ENCODE assay signal across 27 cellular contexts in genomic region chr7:261341-262250, GRCh38. TPM values are rescaled to one million over a fixed set of nuclear protein-coding genes. Genes with fewer than 3 reads are reported as not detected.
DNase-seq lines count a peak whose midpoint lies in the region; ATAC-seq and TF ChIP-seq lines count a peak whose summit lies in the region.
"Had no signal": no experiment of that assay in that cellular context is flagged by ENCODE, and none has a peak within 500 bp of the region (broad histone marks: within the 10 kb centered on the region; RNA-seq: fewer than 3 reads in every experiment).

No MANE protein-coding gene starts in this region.

- H3K79me2 ChIP-seq in osteoblast (ENCODE audit: insufficient read depth, low read length): no peaks in the 10 kb centered on the region

- H3K36me3 ChIP-seq in HUES64 (ENCODE audit: insufficient read depth, low read length): peaks cover 34% of the 10 kb centered on the region
- H3K36me3 ChIP-seq in osteoblast (ENCODE audit: insufficient read depth, low read length): peaks cover 38% of the 10 kb centered on the region
- H3K36me3 ChIP-seq: HAP-1 had no signal

- DNase-seq in Calu3 (no peak), left ventricle myocardium superior (peak; percentile 25), osteoblast (ENCODE audit: insufficient read length, low spot score, missing footprints) (peak; percentile 83), NCI-H146 treated with DMSO at 0.1 percent for 48 hours (lab: John Stamatoyannopoulos, UW; ENCODE audit: unreplicated experiment) (no peak), SIG-M5 treated with dmso at 0.1 percent for 504 hours (lab: John Stamatoyannopoulos, UW; ENCODE audit: unreplicated experiment) (no peak), NOMO-1 treated with dmso at 0.1 percent for 144 hours (lab: John Stamatoyannopoulos, UW; ENCODE audit: unreplicated experiment) (no peak)
- no peak for DNase-seq in activated T-cell treated with anti-CD3 and anti-CD28 coated beads, Interleukin-2, amount 50 U/mL, for 4 hours
- DNase-seq: activated CD8-positive, alpha-beta memory T cell treated with anti-CD3 and anti-CD28 coated beads, Interleukin-2, amount 10 ng/mL, durations not matched to agents 7 days and 5 days; DMS79; heart right ventricle; islet precursor cell; natural killer cell; NCI-H1436 treated with DMSO at 0.1 percent for 48 hours; NCI-H2171; NCI-H69; stimulated activated CD4-positive, alpha-beta T cell treated with anti-CD3 and anti-CD28 coated beads, Interleukin-4, amount 100 ng/mL, for 1 hour had no signal

- peak overlapping the region; percentile 76 for H3K27ac Mint-ChIP-seq in Calu3 (ENCODE audit: unreplicated experiment)
- H3K27ac Mint-ChIP-seq: activated CD8-positive, alpha-beta memory T cell treated with anti-CD3 and anti-CD28 coated beads, Interleukin-2, amount 10 ng/mL, durations not matched to agents 7 days and 5 days; dendritic cell treated with granulocyte-macrophage colony-stimulating factor and Interleukin-4, amounts not matched to agents 40 ng/mL and 50 ng/mL, for 4 days had no signal

- no peak overlapping the region for H3K4me3 Mint-ChIP-seq in Calu3 (ENCODE audit: low read depth, unreplicated experiment)
- H3K4me3 Mint-ChIP-seq in activated T-cell treated with anti-CD3 and anti-CD28 coated beads, Interleukin-2, amount 50 U/mL, for 4 hours: no peak overlapping the region
- H3K4me3 Mint-ChIP-seq: activated CD8-positive, alpha-beta memory T cell treated with anti-CD3 and anti-CD28 coated beads, Interleukin-2, amount 10 ng/mL, durations not matched to agents 7 days and 5 days; dendritic cell treated with granulocyte-macrophage colony-stimulating factor and Interleukin-4, amounts not matched to agents 40 ng/mL and 50 ng/mL, for 4 days; natural killer cell had no signal

- peaks cover 6% of the 10 kb centered on the region for H4K20me1 ChIP-seq in osteoblast (ENCODE audit: insufficient read depth, low read length)

- peaks cover 23% of the 10 kb centered on the region for H3K36me3 Mint-ChIP-seq in Calu3 (ENCODE audit: insufficient read depth, unreplicated experiment)
- no peaks in the 10 kb centered on the region for H3K36me3 Mint-ChIP-seq in activated T-cell treated with anti-CD3 and anti-CD28 coated beads, Interleukin-2, amount 50 U/mL, for 4 hours (ENCODE audit: insufficient read depth)
- H3K36me3 Mint-ChIP-seq: CD8-positive, alpha-beta memory T cell; natural killer cell had no signal

- H3K9me3 ChIP-seq in HUES64 (ENCODE audit: insufficient read depth, low read depth, low read length): peaks cover 49% of the 10 kb centered on the region
- peaks cover 5% of the 10 kb centered on the region for H3K9me3 ChIP-seq in osteoblast (ENCODE audit: low read depth, low read length)
- H3K9me3 ChIP-seq: prostate gland had no signal

- ATAC-seq in left ventricle myocardium superior: no peak
- no peak for ATAC-seq in activated T-cell treated with anti-CD3 and anti-CD28 coated beads, Interleukin-2, amount 50 U/mL, for 4 hours
- ATAC-seq: activated CD8-positive, alpha-beta memory T cell treated with anti-CD3 and anti-CD28 coated beads, Interleukin-2, amount 10 ng/mL, durations not matched to agents 7 days and 5 days; natural killer cell had no signal

- WGBS in HUES64: 90% methylated on average over 32 of the region's 32 CpGs

- H3K4me1 Mint-ChIP-seq in Calu3 (ENCODE audit: low read depth, unreplicated experiment): peaks cover 23% of the 10 kb centered on the region
- H3K4me1 Mint-ChIP-seq in activated T-cell treated with anti-CD3 and anti-CD28 coated beads, Interleukin-2, amount 50 U/mL, for 4 hours (ENCODE audit: low read depth): no peaks in the 10 kb centered on the region

- CTCF ChIA-PET in Calu3 (lab: Charles Lee): no interaction called here

- no peak overlapping the region for H3K4me2 ChIP-seq in osteoblast (ENCODE audit: insufficient read depth, low read length)

- H3K27me3 ChIP-seq in HUES64 (ENCODE audit: insufficient read depth, low read length) (no peaks in the 10 kb centered on the region), osteoblast (ENCODE audit: insufficient read depth, low read length) (no peaks in the 10 kb centered on the region)
- H3K27me3 ChIP-seq: heart right ventricle had no signal

- no peak overlapping the region for H2AFZ ChIP-seq in osteoblast (ENCODE audit: low read length)

- TF ChIP-seq CTCF in Calu3 (IDR thresholded peaks at IDR 0.05; ENCODE audit: unreplicated experiment) (no peak), osteoblast (IDR thresholded peaks at IDR 0.05; ENCODE audit: extremely low read depth, low read depth, low read length) (no peak)

- BruUV-seq in Calu3 (replicated peaks; lab: Mats Ljungman, UMichigan): no TSS peak

- intact Hi-C loops in Calu3 (cut with micrococcal nuclease; ENCODE audit: unreplicated experiment) (no loop called here), left ventricle myocardium superior (cut with micrococcal nuclease) (no loop called here)

- H3K4me3 ChIP-seq in HUES64 (ENCODE audit: low read length) (0 out of 2 replicates have a peak overlapping the region, but pooled peaks have one; percentile 1), osteoblast (ENCODE audit: insufficient read depth, low read length) (no peak overlapping the region)
- H3K4me3 ChIP-seq: HAP-1, heart right ventricle, prostate gland had no signal

- H3K27me3 Mint-ChIP-seq in Calu3 (ENCODE audit: unreplicated experiment): peaks cover 43% of the 10 kb centered on the region
- no peaks in the 10 kb centered on the region for H3K27me3 Mint-ChIP-seq in activated T-cell treated with anti-CD3 and anti-CD28 coated beads, Interleukin-2, amount 50 U/mL, for 4 hours (ENCODE audit: low read depth)
- H3K27me3 Mint-ChIP-seq: activated CD8-positive, alpha-beta memory T cell treated with anti-CD3 and anti-CD28 coated beads, Interleukin-2, amount 10 ng/mL, durations not matched to agents 7 days and 5 days had no signal

- H3K9me3 Mint-ChIP-seq in Calu3 (ENCODE audit: low read depth, unreplicated experiment): peaks cover 23% of the 10 kb centered on the region
- no peaks in the 10 kb centered on the region for H3K9me3 Mint-ChIP-seq in activated T-cell treated with anti-CD3 and anti-CD28 coated beads, Interleukin-2, amount 50 U/mL, for 4 hours

- no peak overlapping the region for H3K9ac ChIP-seq in HUES64 (ENCODE audit: low read depth, low read length)

- no peak overlapping the region for H3K27ac ChIP-seq in HUES64 (ENCODE audit: low read depth, low read length)
- no peak overlapping the region for H3K27ac ChIP-seq in osteoblast (ENCODE audit: low read depth, low read length)
- H3K27ac ChIP-seq: heart right ventricle, prostate gland had no signal

- H3K4me1 ChIP-seq in HUES64 (ENCODE audit: insufficient read depth, low read length): no peaks in the 10 kb centered on the region
- no peaks in the 10 kb centered on the region for H3K4me1 ChIP-seq in osteoblast (ENCODE audit: insufficient read depth, low read length)
- H3K4me1 ChIP-seq: HAP-1, heart right ventricle, prostate gland had no signal

RNA-seq across cellular contexts. Expression of gene FOXL3, which starts 28.4 kb away (rescaled TPM):
- total RNA-seq in Calu3 (2022): not detected in 2 replicates
- polyA plus RNA-seq in HUES64 (2013, experiment 1 of 2): not detected
- polyA plus RNA-seq in HUES64 (2013, experiment 2 of 2): not detected
- not detected for total RNA-seq in left ventricle myocardium superior
- total RNA-seq in osteoblast: not detected in 2 replicates
- not detected for total RNA-seq in activated T-cell treated with anti-CD3 and anti-CD28 coated beads, Interleukin-2, amount 50 U/mL, for 4 hours
- total RNA-seq: activated CD8-positive, alpha-beta memory T cell treated with anti-CD3 and anti-CD28 coated beads, Interleukin-2, amount 10 ng/mL, durations not matched to agents 7 days and 5 days; bronchial epithelial cell; CD8-positive, alpha-beta memory T cell; endothelial cell of umbilical vein; heart right ventricle; MCF 10A; natural killer cell; prostate gland; ureter had no signal
- polyA plus RNA-seq: adipose tissue; CD8-positive, alpha-beta memory T cell; endothelial cell of umbilical vein; heart right ventricle; small intestine had no signal

Comparison
In these comparisons a context has a peak if more than half of its experiments do, and no peak if none do; other contexts are left out.
1. DNase-seq: peak in left ventricle myocardium superior (single experiment) and osteoblast (single experiment); none in Calu3 (single experiment), NCI-H146 treated with DMSO at 0.1 percent for 48 hours (single experiment), SIG-M5 treated with dmso at 0.1 percent for 504 hours (single experiment), NOMO-1 treated with dmso at 0.1 percent for 144 hours (single experiment) and activated T-cell treated with anti-CD3 and anti-CD28 coated beads, Interleukin-2, amount 50 U/mL, for 4 hours (single experiment).